ENCODE assay signal across 15 cellular contexts in the genomic region with DNA sequence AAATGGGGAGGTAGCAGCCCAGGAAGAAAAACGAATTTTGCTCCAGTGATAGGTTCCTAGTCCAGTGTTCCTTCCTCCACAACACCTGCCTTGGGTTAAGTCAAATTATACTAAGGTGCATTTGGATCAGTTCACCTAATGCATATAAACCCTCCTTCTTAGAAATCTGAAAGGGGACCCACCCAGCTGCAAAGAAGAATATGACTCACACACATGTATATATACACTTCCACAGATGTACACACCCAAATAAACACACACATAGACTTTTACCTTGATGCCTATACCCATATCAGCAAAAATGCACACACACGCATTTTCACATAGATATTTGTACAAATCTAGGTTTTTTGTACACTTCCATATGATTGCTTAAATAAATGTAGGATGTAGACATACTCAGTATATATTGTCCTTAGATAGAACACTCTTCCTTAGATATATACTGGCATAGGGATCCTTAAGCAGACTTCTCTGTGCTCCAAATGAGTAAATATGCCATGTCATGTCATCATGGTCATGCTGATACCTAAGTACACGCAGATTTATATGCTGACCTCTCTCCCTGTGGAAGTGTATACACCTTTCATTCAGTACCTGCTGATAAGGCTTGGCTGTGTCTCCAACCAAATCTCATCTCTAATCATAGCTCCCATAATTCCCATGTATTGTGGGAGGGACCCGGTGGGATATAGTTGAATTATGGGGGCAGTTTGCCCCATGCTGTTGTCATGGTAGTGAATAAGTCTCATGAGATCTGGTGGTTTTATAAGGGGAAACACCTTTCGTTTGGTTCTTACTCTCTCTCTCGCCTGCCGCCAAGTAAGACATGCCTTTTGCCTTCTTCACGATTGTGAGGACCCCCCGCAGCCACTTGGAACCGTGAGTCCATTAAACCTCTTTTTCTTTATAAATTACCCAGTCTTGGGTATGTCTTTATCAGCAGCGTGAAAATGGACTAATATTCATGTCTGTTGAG. TPM values are rescaled to one million over a fixed set of nuclear protein-coding genes. Genes with fewer than 3 reads are reported as not detected.
A peak's percentile ranks its signal among the peaks of the same experiment; 100 is the strongest.
DNase-seq lines count a peak whose midpoint lies in the region; ATAC-seq and TF ChIP-seq lines count a peak whose summit lies in the region.
"Had no signal": no experiment of that assay in that cellular context is flagged by ENCODE, and none has a peak within 500 bp of the region (broad histone marks: within the 10 kb centered on the region; RNA-seq: fewer than 3 reads in every experiment).

No MANE protein-coding gene starts in this region.

- no peak for TF ChIP-seq EP300 in SK-N-SH (IDR thresholded peaks at IDR 0.05; ENCODE audit: borderline replicate concordance in 1 of 2, low read depth in 1 of 2, low read length in 1 of 2)

- no peaks in the 10 kb centered on the region for H3K9me3 ChIP-seq in BLaER1 treated with 17β-estradiol and CSF1 and Interleukin-3, amounts not matched to agents 10 nM and 100 nM (replicated peaks in 1 of 11)
- no peaks in the 10 kb centered on the region for H3K9me3 ChIP-seq in SK-N-SH

- H3K27ac ChIP-seq in BLaER1 treated with 17β-estradiol and CSF1 and Interleukin-3, amounts not matched to agents 10 nM and 100 nM = peak overlapping the region in 1 of 11 experiments; percentile 32; a peak in 1 of 22 replicates
- H3K27ac ChIP-seq in SK-N-SH (ENCODE audit: low read depth in 2 of 2, low read length in 1 of 2) = no peak overlapping the region

- CTCF ChIA-PET in SK-N-SH (lab: Yijun Ruan, JAX) = interaction anchor here (1.6 kb wide), 1 partner anchor 16 kb away, joined by 4 read pairs; no protein-coding TSS in a partner anchor

- H3K4me3 ChIP-seq in BLaER1 treated with 17β-estradiol and CSF1 and Interleukin-3, amounts not matched to agents 10 nM and 100 nM = no peak overlapping the region
- no peak overlapping the region for H3K4me3 ChIP-seq in SK-N-SH (ENCODE audit: low read depth in 2 of 2, low read length in 1 of 2)

- ATAC-seq in central memory CD8-positive, alpha-beta T cell (replicated peaks; ENCODE audit: extremely low read depth, poor library complexity, severe bottlenecking) = no peak
- peak in 1 of 3 donors; percentile 29 for ATAC-seq in natural killer cell
- no peak for ATAC-seq in HG03175 (IDR thresholded peaks at IDR 0.05; ENCODE audit: unreplicated experiment)

- no peak overlapping the region for H2AFZ ChIP-seq in SK-N-SH (ENCODE audit: low read depth)

- H3F3A ChIP-seq in SK-N-SH (replicated peaks; ENCODE audit: insufficient read depth) = peaks cover 6% of the 10 kb centered on the region

- H3K9me3 Mint-ChIP-seq in IgD-negative memory B cell (no peaks in the 10 kb centered on the region), natural killer cell (no peaks in the 10 kb centered on the region)
- H3K9me3 Mint-ChIP-seq in central memory CD8-positive, alpha-beta T cell = no peaks in the 10 kb centered on the region
- H3K9me3 Mint-ChIP-seq: HFFc6 had no signal

- H3K36me3 Mint-ChIP-seq in IgD-negative memory B cell (peaks cover 1% of the 10 kb centered on the region), natural killer cell (peaks cover 21% of the 10 kb centered on the region)
- peaks cover 25% of the 10 kb centered on the region for H3K36me3 Mint-ChIP-seq in central memory CD8-positive, alpha-beta T cell (ENCODE audit: insufficient read depth)

- no peaks in the 10 kb centered on the region for H3K27me3 ChIP-seq in BLaER1 treated with 17β-estradiol and CSF1 and Interleukin-3, amounts not matched to agents 10 nM and 100 nM
- H3K27me3 ChIP-seq in SK-N-SH (ENCODE audit: insufficient read depth) = no peaks in the 10 kb centered on the region

- no peak for DNase-seq in central memory CD8-positive, alpha-beta T cell (ENCODE audit: low spot score in 2 of 2)
- DNase-seq in natural killer cell = no peak
- no peak for DNase-seq in SK-N-SH
- DNase-seq in NCI-H82 (lab: John Stamatoyannopoulos, UW) = no peak
- DNase-seq in activated T-cell treated with anti-CD3 and anti-CD28 coated beads for 4 hours = no peak
- DNase-seq: ACHN, HFFc6, IMR-90, NCI-H1092, NCI-H187, NCI-H69, SHP77 had no signal

- H3K4me1 ChIP-seq in BLaER1 treated with 17β-estradiol and CSF1 and Interleukin-3, amounts not matched to agents 10 nM and 100 nM = peaks cover 51 to 74% (median 60%) of the 10 kb centered on the region in 10 experiments
- H3K4me1 ChIP-seq in SK-N-SH (ENCODE audit: control insufficient read depth in 1 of 2, insufficient read depth in 2 of 2, low read depth in 1 of 2, low read length in 1 of 2) = no peaks in the 10 kb centered on the region

- POLR2A ChIA-PET in SK-N-SH (lab: Yijun Ruan, JAX) = no interaction called here

- no peak for TF ChIP-seq RAD21 in SK-N-SH (IDR thresholded peaks at IDR 0.05; ENCODE audit: low read length)

- TF ChIP-seq CTCF in natural killer cell (IDR thresholded peaks at IDR 0.05) = no peak
- TF ChIP-seq CTCF in SK-N-SH (IDR thresholded peaks at IDR 0.05) = no peak

- H3K4me1 Mint-ChIP-seq in IgD-negative memory B cell = peaks cover 49 to 60% (median 54%) of the 10 kb centered on the region in 3 donors
- peaks cover 91% of the 10 kb centered on the region for H3K4me1 Mint-ChIP-seq in central memory CD8-positive, alpha-beta T cell
- H3K4me1 Mint-ChIP-seq in natural killer cell = peaks cover 94 to 97% of the 10 kb centered on the region in 2 donors

- H3K4me3 Mint-ChIP-seq in IgD-negative memory B cell = peak overlapping the region in 3 of 4 donors; percentile 14 to 83 (median 82)
- H3K4me3 Mint-ChIP-seq in central memory CD8-positive, alpha-beta T cell = peak overlapping the region; percentile 13
- H3K4me3 Mint-ChIP-seq in natural killer cell = peak overlapping the region; percentile 67
- H3K4me3 Mint-ChIP-seq: HFFc6 had no signal

- H3K9ac ChIP-seq in BLaER1 treated with 17β-estradiol and CSF1 and Interleukin-3, amounts not matched to agents 10 nM and 100 nM = no peak overlapping the region
- H3K9ac ChIP-seq in SK-N-SH = no peak overlapping the region

- H3K9me2 ChIP-seq in SK-N-SH = no peaks in the 10 kb centered on the region

- peaks cover 2% of the 10 kb centered on the region for H3K27me3 Mint-ChIP-seq in IgD-negative memory B cell
- no peaks in the 10 kb centered on the region for H3K27me3 Mint-ChIP-seq in central memory CD8-positive, alpha-beta T cell
- no peaks in the 10 kb centered on the region for H3K27me3 Mint-ChIP-seq in natural killer cell (ENCODE audit: low read depth in 2 of 2)

- WGBS in SK-N-SH (ENCODE audit: low lambda C conversion rate) = 83% methylated on average over 11 of the region's 11 CpGs

- H3K36me3 ChIP-seq in BLaER1 treated with 17β-estradiol and CSF1 and Interleukin-3, amounts not matched to agents 10 nM and 100 nM = peaks cover 0 to 72% (median 10%) of the 10 kb centered on the region in 11 experiments; a peak in 10 of 22 replicates
- peaks cover 0 to 3% of the 10 kb centered on the region in 2 experiments for H3K36me3 ChIP-seq in SK-N-SH (replicated peaks in 1 of 2; ENCODE audit: control insufficient read depth in 1 of 2, insufficient read depth in 2 of 2, low read length in 1 of 2)

- H3K27ac Mint-ChIP-seq in IgD-negative memory B cell (peak overlapping the region; percentile 53 to 95 (median 61)), natural killer cell (peak overlapping the region; percentile 92 to 97)
- H3K27ac Mint-ChIP-seq in central memory CD8-positive, alpha-beta T cell (ENCODE audit: low read depth) = no peak overlapping the region
- H3K27ac Mint-ChIP-seq: HFFc6 had no signal

- H3K4me2 ChIP-seq in BLaER1 treated with 17β-estradiol and CSF1 and Interleukin-3, amounts not matched to agents 10 nM and 100 nM = peak overlapping the region; percentile 17 to 78 (median 50); a peak in 20 of 22 replicates
- no peak overlapping the region for H3K4me2 ChIP-seq in SK-N-SH

- intact Hi-C loops in natural killer cell (cut with micrococcal nuclease) = no loop called here

- peaks cover under 1% of the 10 kb centered on the region; the same call in 1 of the 2 replicates for H3K79me2 ChIP-seq in SK-N-SH (ENCODE audit: insufficient read depth)

- peaks cover 0 to 96% (median 20%) of the 10 kb centered on the region in 11 experiments; a peak in 9 of 22 replicates for H4K20me1 ChIP-seq in BLaER1 treated with 17β-estradiol and CSF1 and Interleukin-3, amounts not matched to agents 10 nM and 100 nM
- H4K20me1 ChIP-seq in SK-N-SH (ENCODE audit: insufficient read depth) = no peaks in the 10 kb centered on the region

TF ChIP-seq in SK-N-SH, 30 proteins besides CTCF, POLR2A, EP300 and RAD21 (continues in another document):
- TF ChIP-seq ELF1 (IDR thresholded peaks at IDR 0.05) (no peak), FOXJ3 (CRISPR knock-in tag; IDR thresholded peaks at IDR 0.05) (no peak), RCOR1 (IDR thresholded peaks at IDR 0.05; ENCODE audit: low read length) (no peak), NFIC (IDR thresholded peaks at IDR 0.05; ENCODE audit: borderline replicate concordance) (no peak), JUND (IDR thresholded peaks at IDR 0.05) (no peak), SIN3A (IDR thresholded peaks at IDR 0.05; ENCODE audit: borderline replicate concordance, low read depth, low read length) (no peak), MEF2A (IDR thresholded peaks at IDR 0.05; ENCODE audit: borderline replicate concordance, low read depth) (no peak), CHD2 (IDR thresholded peaks at IDR 0.05; ENCODE audit: low read length, partially characterized antibody) (no peak), SMC3 (IDR thresholded peaks at IDR 0.05; ENCODE audit: low read depth, low read length) (no peak), FOXM1 (IDR thresholded peaks at IDR 0.05; ENCODE audit: low read depth) (no peak), EZH2phosphoT487 (IDR thresholded peaks at IDR 0.05; ENCODE audit: borderline replicate concordance, low read depth) (no peak), TCF12 (IDR thresholded peaks at IDR 0.05) (no peak)
- TF ChIP-seq, protein P1, sequence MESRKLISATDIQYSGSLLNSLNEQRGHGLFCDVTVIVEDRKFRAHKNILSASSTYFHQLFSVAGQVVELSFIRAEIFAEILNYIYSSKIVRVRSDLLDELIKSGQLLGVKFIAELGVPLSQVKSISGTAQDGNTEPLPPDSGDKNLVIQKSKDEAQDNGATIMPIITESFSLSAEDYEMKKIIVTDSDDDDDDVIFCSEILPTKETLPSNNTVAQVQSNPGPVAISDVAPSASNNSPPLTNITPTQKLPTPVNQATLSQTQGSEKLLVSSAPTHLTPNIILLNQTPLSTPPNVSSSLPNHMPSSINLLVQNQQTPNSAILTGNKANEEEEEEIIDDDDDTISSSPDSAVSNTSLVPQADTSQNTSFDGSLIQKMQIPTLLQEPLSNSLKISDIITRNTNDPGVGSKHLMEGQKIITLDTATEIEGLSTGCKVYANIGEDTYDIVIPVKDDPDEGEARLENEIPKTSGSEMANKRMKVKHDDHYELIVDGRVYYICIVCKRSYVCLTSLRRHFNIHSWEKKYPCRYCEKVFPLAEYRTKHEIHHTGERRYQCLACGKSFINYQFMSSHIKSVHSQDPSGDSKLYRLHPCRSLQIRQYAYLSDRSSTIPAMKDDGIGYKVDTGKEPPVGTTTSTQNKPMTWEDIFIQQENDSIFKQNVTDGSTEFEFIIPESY (IDR thresholded peaks at IDR 0.05; ENCODE audit: borderline replicate concordance, low read depth) = no peak

RNA-seq across cellular contexts. Expression of a gene that starts 10.2 kb away (rescaled TPM):
- polyA plus RNA-seq in IgD-negative memory B cell = 9.1 TPM
- total RNA-seq in natural killer cell = 10 to 100 TPM; 47.1 to 78.9 (median 60.7) TPM
- polyA plus RNA-seq in SK-N-SH (2012; rRNA removed) = 1.0 and 1.2 TPM in 2 replicates
- 0.66 and 0.71 TPM in 2 replicates for polyA plus RNA-seq in SK-N-SH (2012; cell fraction: cytosol; rRNA removed)
- polyA plus RNA-seq in SK-N-SH (2012; cell fraction: nucleus; rRNA removed) = 1.2 and 1.4 TPM in 2 replicates

Comparison
In these comparisons a context has a peak if more than half of its experiments do, and no peak if none do; other contexts are left out.
1. H3K4me3 Mint-ChIP-seq: peak in every context shown above with its lines; median percentile 82 in IgD-negative memory B cell; 67 in natural killer cell; 13 in central memory CD8-positive, alpha-beta T cell.